ENCODE assay signal across 8 cellular contexts in genomic region chr12:85029456-85029855, GRCh38. TPM values are rescaled to one million over a fixed set of nuclear protein-coding genes. Genes with fewer than 3 reads are reported as not detected.
DNase-seq lines count a peak whose midpoint lies in the region; ATAC-seq and TF ChIP-seq lines count a peak whose summit lies in the region.

No MANE protein-coding gene starts in this region.

- H3K36me3 ChIP-seq in MM.1S (replicated peaks; ENCODE audit: insufficient read depth, low read length) (no peaks in the 10 kb centered on the region), SK-N-MC (ENCODE audit: insufficient read depth, low read length) (no peaks in the 10 kb centered on the region), hepatocyte (replicated peaks; ENCODE audit: insufficient read depth, low read depth) (no peaks in the 10 kb centered on the region), vagina (no peaks in the 10 kb centered on the region)

- H3K9me2 ChIP-seq in MM.1S (replicated peaks; ENCODE audit: insufficient read depth, low read length): no peaks in the 10 kb centered on the region
- H3K9me2 ChIP-seq in hepatocyte (replicated peaks; ENCODE audit: insufficient read depth): no peaks in the 10 kb centered on the region

- H4K20me1 ChIP-seq in MM.1S (ENCODE audit: insufficient read depth, low read length) (no peaks in the 10 kb centered on the region), hepatocyte (ENCODE audit: insufficient read depth, poor library complexity, severe bottlenecking) (no peaks in the 10 kb centered on the region)

- no peaks in the 10 kb centered on the region for H3F3A ChIP-seq in MM.1S (ENCODE audit: insufficient read depth, low read length)

- DNase-seq in MM.1S: peak; percentile 57
- peak; percentile 35 for DNase-seq in SK-N-MC (ENCODE audit: low read depth, low spot score)
- peak; percentile 45 for DNase-seq in hepatocyte (ENCODE audit: low spot score)
- no peak for DNase-seq in vagina (ENCODE audit: extremely low spot score in 2 of 2)
- DNase-seq in stimulated activated CD8-positive, alpha-beta memory T cell treated with anti-CD3 and anti-CD28 coated beads, Interleukin-4, amount 100 ng/mL, for 48 hours: no peak
- no peak for DNase-seq in activated CD4-positive, CD25-positive, alpha-beta regulatory T cell treated with anti-CD3 and anti-CD28 coated beads, Interleukin-2, amount 50 U/mL, for 72 hours

- no peak for TF ChIP-seq POLR2A in vagina (IDR thresholded peaks at IDR 0.05)

- H3K9me3 ChIP-seq in MM.1S (replicated peaks; ENCODE audit: insufficient read depth, low read length) (no peaks in the 10 kb centered on the region), SK-N-MC (ENCODE audit: low read depth, low read length) (no peaks in the 10 kb centered on the region), hepatocyte (ENCODE audit: low read depth) (no peaks in the 10 kb centered on the region), vagina (no peaks in the 10 kb centered on the region)

- no peak overlapping the region for H2AFZ ChIP-seq in MM.1S (ENCODE audit: low read length)
- H2AFZ ChIP-seq in hepatocyte: no peak overlapping the region

- H3K27ac ChIP-seq in MM.1S (ENCODE audit: low read length) (no peak overlapping the region), SK-N-MC (no peak overlapping the region), hepatocyte (no peak overlapping the region), vagina (no peak overlapping the region)

- no peaks in the 10 kb centered on the region for H3K4me1 ChIP-seq in MM.1S (ENCODE audit: low read length)
- H3K4me1 ChIP-seq in hepatocyte (ENCODE audit: insufficient read depth): no peaks in the 10 kb centered on the region
- no peaks in the 10 kb centered on the region for H3K4me1 ChIP-seq in vagina

- TF ChIP-seq CTCF in GM12873 (IDR thresholded peaks at IDR 0.05; ENCODE audit: insufficient read depth, low read depth, low read length, missing control alignments): peak; percentile 23
- peak; percentile 47 for TF ChIP-seq CTCF in MM.1S (IDR thresholded peaks at IDR 0.05; ENCODE audit: low read length)
- peak; percentile 66 for TF ChIP-seq CTCF in hepatocyte (IDR thresholded peaks at IDR 0.05; ENCODE audit: poor library complexity)
- peak in 2 of 3 experiments; percentile 35 to 53 for TF ChIP-seq CTCF in vagina (IDR thresholded peaks at IDR 0.05)

- no peak for ATAC-seq in HG02678 (IDR thresholded peaks at IDR 0.05; ENCODE audit: unreplicated experiment)

- H3K9ac ChIP-seq in MM.1S (ENCODE audit: low read length) (no peak overlapping the region), SK-N-MC (ENCODE audit: insufficient read length) (no peak overlapping the region)

- intact Hi-C loops in vagina (cut with DNase I): no loop called here

- no peaks in the 10 kb centered on the region for H3K79me2 ChIP-seq in MM.1S (ENCODE audit: low read length)
- no peaks in the 10 kb centered on the region for H3K79me2 ChIP-seq in hepatocyte

- no peak overlapping the region for H3K4me2 ChIP-seq in MM.1S (ENCODE audit: low read depth, low read length)
- H3K4me2 ChIP-seq in hepatocyte: no peak overlapping the region

- H3K27me3 ChIP-seq in MM.1S (replicated peaks; ENCODE audit: insufficient read depth, low read length): no peaks in the 10 kb centered on the region
- H3K27me3 ChIP-seq in hepatocyte: peaks cover 4% of the 10 kb centered on the region
- no peaks in the 10 kb centered on the region for H3K27me3 ChIP-seq in vagina

- H3K4me3 ChIP-seq in MM.1S (ENCODE audit: low read length): no peak overlapping the region
- no peak overlapping the region for H3K4me3 ChIP-seq in SK-N-MC
- no peak overlapping the region for H3K4me3 ChIP-seq in hepatocyte
- no peak overlapping the region for H3K4me3 ChIP-seq in vagina

RNA-seq across cellular contexts. Expression of gene TSPAN19, which starts 6.6 kb away (rescaled TPM):
- total RNA-seq in hepatocyte (not detected in 2 replicates), vagina (not detected)
- polyA plus RNA-seq in hepatocyte: not detected in 2 replicates

RNA-seq across cellular contexts. Expression of gene LRRIQ1, which starts 6.7 kb away (rescaled TPM):
- total RNA-seq in hepatocyte (0.13 TPM in 1 of 2 replicates, not detected in the other), vagina (0.25 TPM)
- polyA plus RNA-seq in hepatocyte: 0.07 and 1.4 TPM in 2 replicates

Comparison
In these comparisons a context has a peak if more than half of its experiments do, and no peak if none do; other contexts are left out.
1. DNase-seq: peak in MM.1S (single experiment), SK-N-MC (single experiment) and hepatocyte (single experiment); none in vagina (0 of 2), stimulated activated CD8-positive, alpha-beta memory T cell treated with anti-CD3 and anti-CD28 coated beads, Interleukin-4, amount 100 ng/mL, for 48 hours (single experiment) and activated CD4-positive, CD25-positive, alpha-beta regulatory T cell treated with anti-CD3 and anti-CD28 coated beads, Interleukin-2, amount 50 U/mL, for 72 hours (single experiment).
2. Peak in every context shown above with its lines, with median percentiles within 50 percentile points of each other: CTCF ChIP-seq.